In genomic region chr15:92645731-92646130, GRCh38 we compare ENCODE assay signal across 26 cellular contexts. TPM values are rescaled to one million over a fixed set of nuclear protein-coding genes. Genes with fewer than 3 reads are reported as not detected.
DNase-seq lines count a peak whose midpoint lies in the region; ATAC-seq, FAIRE-seq and TF ChIP-seq lines count a peak whose summit lies in the region.
"Had no signal": no experiment of that assay in that cellular context is flagged by ENCODE, and none has a peak within 500 bp of the region (broad histone marks: within the 10 kb centered on the region; RNA-seq: fewer than 3 reads in every experiment).

No MANE protein-coding gene starts in this region.

- DNase-seq in GM12891 (ENCODE audit: insufficient read length, low spot score): no peak
- no peak for DNase-seq in PC-9
- no peak for DNase-seq in esophagus squamous epithelium (lab: John Stamatoyannopoulos, UW)
- DNase-seq in trophoblast cell: no peak
- DNase-seq in NCI-H2029 (lab: John Stamatoyannopoulos, UW): no peak
- DNase-seq in stimulated activated CD4-positive, alpha-beta T cell treated with anti-CD3 and anti-CD28 coated beads, Interleukin-1b, Interleukin-23, amount 100 ng/mL, for 48 hours: no peak
- DNase-seq: activated CD4-positive, alpha-beta T cell treated with anti-CD3 and anti-CD28 coated beads, Interleukin-2, amount 10 ng/mL, durations not matched to agents 24 days and 14 days; activated naive CD4-positive, alpha-beta T cell treated with anti-CD3 and anti-CD28 coated beads, Interleukin-2, amount 50 U/mL, for 16 hours; aorta; C1 segment of cervical spinal cord; Calu3; central memory CD4-positive, alpha-beta T cell; EL; KG1; mesenchymal stem cell; MV-4-11; naive thymus-derived CD4-positive, alpha-beta T cell; NCI-H187; ovary; SK-N-SH; stimulated activated CD4-positive, alpha-beta T cell treated with anti-CD3 and anti-CD28 coated beads, Interleukin-4, amount 100 ng/mL, for 1 hour; T-helper 2 cell had no signal

- no peak overlapping the region for H3K4ac ChIP-seq in trophoblast cell (ENCODE audit: low read depth, low read length)

- peaks cover 83% of the 10 kb centered on the region for H3F3A ChIP-seq in PC-9 (ENCODE audit: insufficient read depth, low read depth)

- H3K79me2 ChIP-seq in PC-9 (ENCODE audit: low read depth) (peaks cover 88% of the 10 kb centered on the region), trophoblast cell (ENCODE audit: control insufficient read depth, insufficient read depth, low read length, poor library complexity) (no peaks in the 10 kb centered on the region)

- no peak overlapping the region for H3K23ac ChIP-seq in trophoblast cell (ENCODE audit: low read length)

- no peak overlapping the region for H3K18ac ChIP-seq in trophoblast cell (ENCODE audit: low read length)

- H2BK12ac ChIP-seq in trophoblast cell (ENCODE audit: low read length): no peak overlapping the region

- H4K8ac ChIP-seq in trophoblast cell (ENCODE audit: low read depth, low read length): no peak overlapping the region

- H2BK5ac ChIP-seq in trophoblast cell (ENCODE audit: low read depth, low read length, poor library complexity): no peak overlapping the region

- 36 to 50% methylated on average over 1 to 2 of the region's 2 CpGs for WGBS in esophagus squamous epithelium, 2 donors
- no CpG with 5 or more reads among the region's 2 CpGs for WGBS in trophoblast cell (ENCODE audit: extremely low coverage, insufficient coverage, insufficient read length)

- no peaks in the 10 kb centered on the region for H4K20me1 ChIP-seq in PC-9 (ENCODE audit: insufficient read depth)

- no peak for ATAC-seq in HG02885 (IDR thresholded peaks at IDR 0.05; ENCODE audit: poor library complexity, unreplicated experiment)
- no peak for ATAC-seq in HG02970 (IDR thresholded peaks at IDR 0.05; ENCODE audit: low FRiP score, unreplicated experiment)
- ATAC-seq: stimulated activated memory B cell treated with anti-CD40 and anti-IgM and Interleukin-4, amounts not matched to agents 10 μg/mL and 1 μg/mL and 100 μg/mL, for 72 hours had no signal

- H3K9me2 ChIP-seq in PC-9 (ENCODE audit: insufficient read depth): no peaks in the 10 kb centered on the region
- H3K9me2 ChIP-seq: SK-N-SH had no signal

- H2AFZ ChIP-seq in PC-9: no peak overlapping the region
- H2AFZ ChIP-seq in trophoblast cell (ENCODE audit: insufficient read depth, low read length, poor library complexity): no peak overlapping the region

- peak overlapping the region; percentile 22 for H3K14ac ChIP-seq in trophoblast cell (ENCODE audit: low read length)

- H3K4me3 ChIP-seq in PC-9: peak overlapping the region; percentile 63; the same call in 1 of the 2 replicates
- H3K4me3 ChIP-seq in esophagus squamous epithelium: no peak overlapping the region
- no peak overlapping the region for H3K4me3 ChIP-seq in trophoblast cell (ENCODE audit: low read depth, low read length)
- H3K4me3 ChIP-seq: ovary, right atrium auricular region had no signal

- H3K4me1 ChIP-seq in PC-9 (replicated peaks; ENCODE audit: insufficient read depth) (peaks cover 100% of the 10 kb centered on the region), esophagus squamous epithelium (peaks cover 0 to 33% (median 0%) of the 10 kb centered on the region in 3 donors), trophoblast cell (ENCODE audit: control insufficient read depth in 1 of 2, insufficient read depth in 2 of 2, low read length in 2 of 2) (peaks cover 7 to 17% of the 10 kb centered on the region in 2 experiments)

- H3K27ac ChIP-seq in PC-9 (peak overlapping the region; percentile 97), esophagus squamous epithelium (peak overlapping the region in 3 of 4 donors; percentile 22 to 63 (median 57)), trophoblast cell (ENCODE audit: low read depth, low read length) (no peak overlapping the region)
- H3K27ac ChIP-seq: ovary, right atrium auricular region had no signal

- H3K36me3 ChIP-seq in PC-9 (ENCODE audit: low read depth): peaks cover 34% of the 10 kb centered on the region
- H3K36me3 ChIP-seq in esophagus squamous epithelium: no peaks in the 10 kb centered on the region
- H3K36me3 ChIP-seq in trophoblast cell (ENCODE audit: control insufficient read depth in 1 of 2, insufficient read depth in 2 of 2, low read length in 2 of 2): no peaks in the 10 kb centered on the region
- H3K36me3 ChIP-seq: ovary, right atrium auricular region had no signal

- TF ChIP-seq POLR2A in GM12891 (IDR thresholded peaks at IDR 0.05; ENCODE audit: low read depth, low read length) (no peak), esophagus squamous epithelium (IDR thresholded peaks at IDR 0.05) (no peak)

- no peak overlapping the region for H4K12ac ChIP-seq in trophoblast cell (ENCODE audit: low read depth, low read length)

- no peak overlapping the region for H2BK120ac ChIP-seq in trophoblast cell (ENCODE audit: insufficient read depth, low read length, poor library complexity)

- no peak overlapping the region for H4K91ac ChIP-seq in trophoblast cell (ENCODE audit: low read depth, low read length)

- intact Hi-C loops in PC-9 (cut with micrococcal nuclease; ENCODE audit: unreplicated experiment) (loop anchor here (1.0 to 10.0 kb wide), 8 partner anchors 9 to 781 kb away; no protein-coding TSS in a partner anchor), esophagus squamous epithelium (cut with DNase I) (no loop called here)

- H3K9me3 ChIP-seq in PC-9 (ENCODE audit: insufficient read depth, low read depth): peaks cover 15% of the 10 kb centered on the region; the same call in 1 of the 2 replicates
- no peaks in the 10 kb centered on the region for H3K9me3 ChIP-seq in esophagus squamous epithelium
- no peaks in the 10 kb centered on the region for H3K9me3 ChIP-seq in trophoblast cell (ENCODE audit: insufficient read depth, low read depth, low read length)
- H3K9me3 ChIP-seq: ovary, right atrium auricular region, SK-N-SH had no signal

- CTCF ChIA-PET in PC-9 (lab: Charles Lee): no interaction called here

- no peaks in the 10 kb centered on the region for H3K79me1 ChIP-seq in trophoblast cell (ENCODE audit: low read length)

- peak; percentile 20 for FAIRE-seq in GM12891 (lab: Jason Lieb, UNC)

- TF ChIP-seq CTCF in PC-9 (conservative IDR thresholded peaks at IDR 0.05): no peak
- no peak for TF ChIP-seq CTCF in esophagus squamous epithelium (IDR thresholded peaks at IDR 0.05)

- no TSS peak for BruUV-seq in PC-9 (replicated peaks; lab: Mats Ljungman, UMichigan)

- H3K4me2 ChIP-seq in PC-9 (peak overlapping the region; percentile 89), trophoblast cell (ENCODE audit: low read length) (no peak overlapping the region)
- H3K4me2 ChIP-seq: SK-N-SH had no signal

- no peak overlapping the region for H3K9ac ChIP-seq in trophoblast cell (ENCODE audit: low read length)
- H3K9ac ChIP-seq: SK-N-SH had no signal

- H3K27me3 ChIP-seq in PC-9 (ENCODE audit: insufficient read depth, low read depth) (no peaks in the 10 kb centered on the region), esophagus squamous epithelium (no peaks in the 10 kb centered on the region), trophoblast cell (ENCODE audit: insufficient read depth, low read length) (no peaks in the 10 kb centered on the region)
- H3K27me3 ChIP-seq: ovary, right atrium auricular region had no signal

- no peak overlapping the region for H2AK5ac ChIP-seq in trophoblast cell (ENCODE audit: low read length)

- POLR2A ChIA-PET in PC-9 (lab: Charles Lee; ENCODE audit: unreplicated experiment): interaction anchor here (0.6 kb wide), 1 partner anchor 275 kb away, joined by 3 read pairs; no protein-coding TSS in a partner anchor

TF ChIP-seq in GM12891, 5 proteins besides CTCF, POLR2A, EP300 and RAD21:
- TF ChIP-seq PAX5 (IDR thresholded peaks at IDR 0.05; ENCODE audit: insufficient read depth, low read length, severe bottlenecking) (no peak), TAF1 (IDR thresholded peaks at IDR 0.05; ENCODE audit: low read depth, low read length) (no peak)
TF ChIP-seq in GM12891: peak in this region for 0.

RNA-seq across cellular contexts. Expression of gene FAM174B, which starts 9.8 kb away (rescaled TPM):
- polyA plus RNA-seq in GM12891 (2012; ENCODE audit: low read depth, missing spikeins): 28.6 TPM
- 77.5 and 90.3 TPM in 2 replicates for total RNA-seq in PC-9 (2021)
- 10 to 100 TPM in 1 of 4 donors, 1 to 10 TPM in 3; 1.4 to 11.7 (median 4.2) TPM for total RNA-seq in esophagus squamous epithelium
- 4.7 and 5.0 TPM in 2 replicates for polyA plus RNA-seq in trophoblast cell (2013)
